1 cellular context compared by ENCODE assay signal in the genomic region with DNA sequence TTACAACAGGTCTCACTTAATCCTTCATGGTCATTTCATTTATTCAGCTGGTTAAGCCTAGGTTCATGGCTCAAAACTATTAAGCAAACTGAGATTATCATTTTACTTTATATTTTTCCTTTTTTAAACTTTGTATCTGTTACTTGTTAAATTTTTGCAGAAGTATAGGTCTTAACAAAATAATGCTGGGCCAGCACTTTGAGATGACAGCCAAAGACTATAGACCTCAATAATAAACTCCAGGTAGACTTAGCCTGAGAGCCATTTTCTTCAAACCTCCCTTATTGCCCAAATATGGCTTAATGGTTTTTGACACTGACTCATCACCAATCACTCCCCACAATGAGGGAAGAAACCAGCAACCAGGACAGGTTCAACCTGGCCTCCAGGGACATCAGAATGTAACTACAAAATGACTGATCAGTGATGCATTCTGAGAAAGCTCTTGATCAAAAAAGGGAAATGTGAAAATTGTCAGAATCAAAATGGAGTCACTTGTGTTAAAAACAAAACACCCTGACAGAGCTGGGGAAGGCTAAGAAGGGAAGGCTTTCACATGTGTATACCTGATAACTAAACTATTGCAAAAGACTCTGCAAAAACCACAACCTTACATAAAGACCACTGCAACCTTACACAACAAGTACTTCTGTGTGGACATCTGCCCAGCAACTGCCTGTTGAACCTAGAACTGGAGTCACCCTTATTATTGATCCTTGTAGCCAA.
TF ChIP-seq lines count a peak whose summit lies in the region.

No MANE protein-coding gene starts in this region.

TF ChIP-seq in HCT116, 20 proteins besides CTCF, POLR2A, EP300 and RAD21 (continued from another document):
- no peak for TF ChIP-seq ATF3 (IDR thresholded peaks at IDR 0.05)
- no peak for TF ChIP-seq ELF1 (IDR thresholded peaks at IDR 0.05; ENCODE audit: borderline replicate concordance, low read depth)
- no peak for TF ChIP-seq ZBTB33 (IDR thresholded peaks at IDR 0.05; ENCODE audit: extremely low read depth, insufficient replicate concordance, low read length)
- TF ChIP-seq ZNF274 (IDR thresholded peaks at IDR 0.05; ENCODE audit: low read depth, low read length), result no peak
